ENCODE assay signal across 16 cellular contexts in genomic region chr13:80884031-80884785, GRCh38.
A peak's percentile ranks its signal among the peaks of the same experiment; 100 is the strongest.
DNase-seq lines count a peak whose midpoint lies in the region; ATAC-seq and TF ChIP-seq lines count a peak whose summit lies in the region.
"Had no signal": no experiment of that assay in that cellular context is flagged by ENCODE, and none has a peak within 500 bp of the region (broad histone marks: within the 10 kb centered on the region; RNA-seq: fewer than 3 reads in every experiment).

No MANE protein-coding gene starts in this region.

- CTCF ChIA-PET in HEK293 (lab: Yijun Ruan, JAX), result no interaction called here

- no peaks in the 10 kb centered on the region for H4K20me1 ChIP-seq in smooth muscle cell (ENCODE audit: low read depth)
- H4K20me1 ChIP-seq: BLaER1 treated with 17β-estradiol and CSF1 and Interleukin-3, amounts not matched to agents 10 nM and 100 nM had no signal

- no peak overlapping the region for H2AFZ ChIP-seq in smooth muscle cell (ENCODE audit: low read depth)
- H2AFZ ChIP-seq: PC-9 had no signal

- intact Hi-C loops in activated T-helper 2 cell treated with anti-CD3 and anti-CD28 coated beads, Interferon-gamma antibody, Interleukin-2, Interleukin-4, amounts not matched to agents 10 μg/mL and 5 μg/mL and 100 μg/mL, durations not matched to agents 14 hours and 24 hours and 36 hours (cut with micrococcal nuclease), result no loop called here

- H3K4me3 ChIP-seq in HEK293 (ENCODE audit: low read depth, low read length), result no peak overlapping the region
- H3K4me3 ChIP-seq in smooth muscle cell, result no peak overlapping the region
- H3K4me3 ChIP-seq: BLaER1 treated with 17β-estradiol and CSF1 and Interleukin-3, amounts not matched to agents 10 nM and 100 nM; HAP-1; PC-9 had no signal

- 93% methylated on average over 1 of the region's 1 CpG for WGBS in smooth muscle cell (ENCODE audit: low lambda C conversion rate)

- H3K4me3 Mint-ChIP-seq in brain (peak overlapping the region in 2 of 5 experiments; percentile 3 to 44), mesothelial cell of epicardium (no peak overlapping the region)
- H3K4me3 Mint-ChIP-seq in activated T-helper 2 cell treated with anti-CD3 and anti-CD28 coated beads, Interferon-gamma antibody, Interleukin-2, Interleukin-4, amounts not matched to agents 10 μg/mL and 5 μg/mL and 100 μg/mL, durations not matched to agents 14 hours and 24 hours and 36 hours (ENCODE audit: low read depth), result no peak overlapping the region

- peak; percentile 0 for DNase-seq in DMS53 (lab: John Stamatoyannopoulos, UW)
- no peak for DNase-seq in DMS53 treated with DMSO at 0.1 percent for 48 hours (lab: John Stamatoyannopoulos, UW; ENCODE audit: unreplicated experiment)
- DNase-seq in mesothelial cell of epicardium (ENCODE audit: low spot score in 2 of 2, unreplicated experiment in 2 of 2), result no peak
- no peak for DNase-seq in activated T-helper 2 cell treated with anti-CD3 and anti-CD28 coated beads, Interferon-gamma antibody, Interleukin-2, Interleukin-4, amounts not matched to agents 10 μg/mL and 5 μg/mL and 100 μg/mL, durations not matched to agents 14 hours and 24 hours and 36 hours (ENCODE audit: low spot score)
- DNase-seq in smooth muscle cell (lab: John Stamatoyannopoulos, UW; ENCODE audit: unreplicated experiment), result no peak
- DNase-seq: NCI-H1694, NCI-H2107, NCI-H345, NCI-H526, PC-9, SW 1271 had no signal

- H3K27me3 Mint-ChIP-seq in brain, result no peaks in the 10 kb centered on the region
- H3K27me3 Mint-ChIP-seq in mesothelial cell of epicardium (ENCODE audit: low read depth), result no peaks in the 10 kb centered on the region
- H3K27me3 Mint-ChIP-seq in activated T-helper 2 cell treated with anti-CD3 and anti-CD28 coated beads, Interferon-gamma antibody, Interleukin-2, Interleukin-4, amounts not matched to agents 10 μg/mL and 5 μg/mL and 100 μg/mL, durations not matched to agents 14 hours and 24 hours and 36 hours (ENCODE audit: low read depth), result no peaks in the 10 kb centered on the region

- H3K27ac Mint-ChIP-seq in brain, result peak overlapping the region in 3 of 5 experiments; percentile 46 to 84 (median 53)
- H3K27ac Mint-ChIP-seq in mesothelial cell of epicardium, result peak overlapping the region; percentile 41
- no peak overlapping the region for H3K27ac Mint-ChIP-seq in activated T-helper 2 cell treated with anti-CD3 and anti-CD28 coated beads, Interferon-gamma antibody, Interleukin-2, Interleukin-4, amounts not matched to agents 10 μg/mL and 5 μg/mL and 100 μg/mL, durations not matched to agents 14 hours and 24 hours and 36 hours

- H3K9me3 Mint-ChIP-seq in brain (no peaks in the 10 kb centered on the region), mesothelial cell of epicardium (peaks cover 15% of the 10 kb centered on the region)
- H3K9me3 Mint-ChIP-seq in activated T-helper 2 cell treated with anti-CD3 and anti-CD28 coated beads, Interferon-gamma antibody, Interleukin-2, Interleukin-4, amounts not matched to agents 10 μg/mL and 5 μg/mL and 100 μg/mL, durations not matched to agents 14 hours and 24 hours and 36 hours, result no peaks in the 10 kb centered on the region

- no peaks in the 10 kb centered on the region for H3F3A ChIP-seq in smooth muscle cell (ENCODE audit: low read depth)

- peaks cover 6% of the 10 kb centered on the region for H3K4me1 Mint-ChIP-seq in brain
- H3K4me1 Mint-ChIP-seq in mesothelial cell of epicardium, result peaks cover 47% of the 10 kb centered on the region
- H3K4me1 Mint-ChIP-seq in activated T-helper 2 cell treated with anti-CD3 and anti-CD28 coated beads, Interferon-gamma antibody, Interleukin-2, Interleukin-4, amounts not matched to agents 10 μg/mL and 5 μg/mL and 100 μg/mL, durations not matched to agents 14 hours and 24 hours and 36 hours (ENCODE audit: low read depth), result no peaks in the 10 kb centered on the region

- H3K9me3 ChIP-seq in HEK293 (ENCODE audit: control insufficient read depth, insufficient read depth, low read depth, low read length) (no peaks in the 10 kb centered on the region), smooth muscle cell (replicated peaks; ENCODE audit: low read depth) (no peaks in the 10 kb centered on the region)
- H3K9me3 ChIP-seq: BLaER1 treated with 17β-estradiol and CSF1 and Interleukin-3, amounts not matched to agents 10 nM and 100 nM; HAP-1 had no signal

- H3K27me3 ChIP-seq in smooth muscle cell (ENCODE audit: low read depth), result peaks cover 9% of the 10 kb centered on the region
- H3K27me3 ChIP-seq: BLaER1 treated with 17β-estradiol and CSF1 and Interleukin-3, amounts not matched to agents 10 nM and 100 nM had no signal

- no peak for ATAC-seq in HG02885 (IDR thresholded peaks at IDR 0.05; ENCODE audit: poor library complexity, unreplicated experiment)

- H3K4me1 ChIP-seq in HEK293 (ENCODE audit: control insufficient read depth, insufficient read depth, low read length), result no peaks in the 10 kb centered on the region
- no peaks in the 10 kb centered on the region for H3K4me1 ChIP-seq in smooth muscle cell (ENCODE audit: low read depth)
- H3K4me1 ChIP-seq: BLaER1 treated with 17β-estradiol and CSF1 and Interleukin-3, amounts not matched to agents 10 nM and 100 nM; HAP-1 had no signal

- no peak overlapping the region for H3K9ac ChIP-seq in smooth muscle cell (ENCODE audit: low read depth)
- H3K9ac ChIP-seq: BLaER1 treated with 17β-estradiol and CSF1 and Interleukin-3, amounts not matched to agents 10 nM and 100 nM had no signal

- POLR2A ChIA-PET in HEK293 (lab: Yijun Ruan, JAX), result no interaction called here

- TF ChIP-seq CTCF in HEK293 (tag by site-specific recombination; IDR thresholded peaks at IDR 0.05) (no peak), brain (conservative IDR thresholded peaks at IDR 0.05) (no peak), mesothelial cell of epicardium (IDR thresholded peaks at IDR 0.05; ENCODE audit: unreplicated experiment) (no peak), smooth muscle cell (IDR thresholded peaks at IDR 0.05; ENCODE audit: borderline replicate concordance, insufficient read depth, poor library complexity, severe bottlenecking) (no peak)

- H3K27ac ChIP-seq in HEK293 (ENCODE audit: extremely low read depth, low read depth, low read length) (no peak overlapping the region), smooth muscle cell (ENCODE audit: low read depth) (no peak overlapping the region)
- H3K27ac ChIP-seq: BLaER1 treated with 17β-estradiol and CSF1 and Interleukin-3, amounts not matched to agents 10 nM and 100 nM; PC-9 had no signal

- H3K36me3 ChIP-seq in HEK293 (ENCODE audit: control insufficient read depth in 2 of 2, insufficient read depth in 1 of 2, low read length in 2 of 2) (no peaks in the 10 kb centered on the region), smooth muscle cell (ENCODE audit: low read depth) (no peaks in the 10 kb centered on the region)
- H3K36me3 ChIP-seq: BLaER1 treated with 17β-estradiol and CSF1 and Interleukin-3, amounts not matched to agents 10 nM and 100 nM; HAP-1 had no signal

- H3K4me2 ChIP-seq in smooth muscle cell, result no peak overlapping the region
- H3K4me2 ChIP-seq: BLaER1 treated with 17β-estradiol and CSF1 and Interleukin-3, amounts not matched to agents 10 nM and 100 nM; PC-9 had no signal

- no peaks in the 10 kb centered on the region for H3K36me3 Mint-ChIP-seq in brain
- peaks cover 6% of the 10 kb centered on the region for H3K36me3 Mint-ChIP-seq in mesothelial cell of epicardium
- no peaks in the 10 kb centered on the region for H3K36me3 Mint-ChIP-seq in activated T-helper 2 cell treated with anti-CD3 and anti-CD28 coated beads, Interferon-gamma antibody, Interleukin-2, Interleukin-4, amounts not matched to agents 10 μg/mL and 5 μg/mL and 100 μg/mL, durations not matched to agents 14 hours and 24 hours and 36 hours (ENCODE audit: low read depth)

- no peaks in the 10 kb centered on the region for H3K79me2 ChIP-seq in smooth muscle cell (ENCODE audit: low read depth)

TF ChIP-seq in HEK293, 187 proteins besides CTCF, POLR2A, EP300 and RAD21:
- TF ChIP-seq TRIM28 (IDR thresholded peaks at IDR 0.05; ENCODE audit: borderline replicate concordance, low read length) (peak; percentile 26; the same call in 1 of the 2 replicates), ZNF529 (tag by site-specific recombination; IDR thresholded peaks at IDR 0.05; ENCODE audit: insufficient replicate concordance) (no peak), ZNF10 (tag by site-specific recombination; IDR thresholded peaks at IDR 0.05) (no peak)
